30 cellular contexts compared by ENCODE assay signal in the genomic region with DNA sequence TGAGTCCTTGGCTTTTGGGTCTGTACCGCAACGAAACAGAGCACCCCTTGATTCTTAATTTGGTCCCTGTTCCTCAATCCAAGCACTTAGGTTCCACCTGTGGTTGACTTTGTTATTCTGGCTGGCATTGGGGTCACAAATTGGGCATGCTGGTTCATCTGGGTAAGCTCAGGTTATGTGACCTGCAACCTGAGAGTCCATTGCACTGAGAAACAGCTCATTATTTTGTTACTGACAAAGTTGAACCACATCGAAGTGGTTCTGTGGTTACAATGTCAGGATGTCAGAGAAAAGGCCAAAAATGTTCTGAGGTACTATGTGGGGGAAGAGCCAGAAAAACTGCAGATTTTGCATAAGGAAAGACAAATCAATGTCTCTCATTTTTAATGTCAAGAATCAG.
"Had no signal": no experiment of that assay in that cellular context is flagged by ENCODE, and none has a peak within 500 bp of the region (broad histone marks: within the 10 kb centered on the region; RNA-seq: fewer than 3 reads in every experiment).

No MANE protein-coding gene starts in this region.

- H3K9me3 ChIP-seq: adrenal gland, ascending aorta, body of pancreas, breast epithelium had no signal

- ATAC-seq: activated naive CD8-positive, alpha-beta T cell treated with anti-CD3 and anti-CD28 coated beads, Interleukin-2, amount 50 U/mL, for 24 hours; activated T-cell treated with anti-CD3 and anti-CD28 coated beads, Interleukin-2, amount 50 U/mL, for 4 hours; body of pancreas had no signal

- H3K27ac ChIP-seq: adrenal gland, ascending aorta, body of pancreas, brain microvascular endothelial cell, breast epithelium, cardiac muscle cell had no signal

- H3K4me1 ChIP-seq: adrenal gland, ascending aorta, body of pancreas, breast epithelium had no signal

- H3K4me3 ChIP-seq: adrenal gland, ascending aorta, body of pancreas, breast epithelium, cardiac muscle cell had no signal

- H3K36me3 ChIP-seq: adrenal gland, ascending aorta, brain microvascular endothelial cell, breast epithelium, cardiac muscle cell had no signal

- H3K27me3 ChIP-seq: adrenal gland, ascending aorta, body of pancreas, breast epithelium, cardiac muscle cell had no signal

- DNase-seq: activated effector memory CD4-positive, alpha-beta T cell treated with anti-CD3 and anti-CD28 coated beads, Interleukin-2, amount 50 U/mL, for 16 hours; activated effector memory CD4-positive, alpha-beta T cell treated with Interleukin-2 at 50 U/mL for 16 hours; activated gamma-delta T cell; activated gamma-delta T cell treated with Interleukin-2 at 50 U/mL for 16 hours; activated naive CD4-positive, alpha-beta T cell; activated naive CD4-positive, alpha-beta T cell treated with anti-CD3 and anti-CD28 coated beads for 36 hours; activated naive CD4-positive, alpha-beta T cell treated with anti-CD3 and anti-CD28 coated beads, Interleukin-2, amount 10 ng/mL, durations not matched to agents 7 days and 5 days; activated naive CD4-positive, alpha-beta T cell treated with anti-CD3 and anti-CD28 coated beads, Interleukin-2, amount 50 U/mL, for 16 hours; activated naive CD4-positive, alpha-beta T cell treated with Interleukin-2 at 50 U/mL for 16 hours; activated naive CD8-positive, alpha-beta T cell treated with anti-CD3 and anti-CD28 coated beads for 36 hours; activated naive CD8-positive, alpha-beta T cell treated with anti-CD3 and anti-CD28 coated beads, Interleukin-2, amount 10 ng/mL, durations not matched to agents 7 days and 5 days; activated naive CD8-positive, alpha-beta T cell treated with anti-CD3 and anti-CD28 coated beads, Interleukin-2, amount 50 U/mL, for 24 hours; activated T-cell treated with anti-CD3 and anti-CD28 coated beads for 4 hours; activated T-cell treated with anti-CD3 and anti-CD28 coated beads, Interleukin-2, amount 50 U/mL, for 1 hour; activated T-cell treated with anti-CD3 and anti-CD28 coated beads, Interleukin-2, amount 50 U/mL, for 24 hours; activated T-cell treated with anti-CD3 and anti-CD28 coated beads, Interleukin-2, amount 50 U/mL, for 4 hours; activated T-cell treated with anti-CD3 and anti-CD28 coated beads, Interleukin-2, amount 50 U/mL, for 72 hours; adrenal gland; amniotic stem cell; amygdala; anterior cingulate cortex; aorta; body of pancreas; brain microvascular endothelial cell; caudate nucleus; central memory CD4-positive, alpha-beta T cell; cerebellar nuclear complex had no signal
